ENCODE assay signal across 7 cellular contexts in genomic region chr20:32333988-32334885, GRCh38. TPM values are rescaled to one million over a fixed set of nuclear protein-coding genes. Genes with fewer than 3 reads are reported as not detected.
A peak's percentile ranks its signal among the peaks of the same experiment; 100 is the strongest.
DNase-seq lines count a peak whose midpoint lies in the region; ATAC-seq and TF ChIP-seq lines count a peak whose summit lies in the region.

No MANE protein-coding gene starts in this region.

- H2BK20ac ChIP-seq in H9 (ENCODE audit: low read depth, low read length, poor library complexity, severe bottlenecking), result no peak overlapping the region

- H2BK5ac ChIP-seq in H9 (ENCODE audit: insufficient read length, low read length), result no peak overlapping the region

- peaks cover 0 to 24% (median 9%) of the 10 kb centered on the region in 3 experiments; a peak in 5 of 7 replicates for H3K36me3 Mint-ChIP-seq in H9 (ENCODE audit: insufficient read depth in 1 of 3, low read depth in 3 of 3)

- H2BK12ac ChIP-seq in H9 (ENCODE audit: insufficient read length, low read depth, low read length), result no peak overlapping the region

- H3K56ac ChIP-seq in H9 (ENCODE audit: insufficient read length, low read depth, low read length), result no peak overlapping the region

- H4K8ac ChIP-seq in H9 (replicated peaks; ENCODE audit: insufficient read length, low read depth, low read length), result no peak overlapping the region

- no peak overlapping the region for H3K4ac ChIP-seq in H9 (ENCODE audit: low read depth, low read length)

- H4K5ac ChIP-seq in H9 (ENCODE audit: insufficient read length, low read depth, low read length), result no peak overlapping the region

- H3K4me1 ChIP-seq in spleen (peaks cover 0 to 42% (median 22%) of the 10 kb centered on the region in 6 donors), H9 (ENCODE audit: insufficient read depth, low read length) (peaks cover 3% of the 10 kb centered on the region; the same call in 1 of the 2 replicates)

- no peaks in the 10 kb centered on the region for H3K23me2 ChIP-seq in H9 (ENCODE audit: insufficient read length, low read depth, low read length, poor library complexity, severe bottlenecking)

- H3K27me3 ChIP-seq in spleen (replicated peaks in 1 of 7) (no peaks in the 10 kb centered on the region), H9 (ENCODE audit: insufficient read depth, low read length) (no peaks in the 10 kb centered on the region)

- no peak overlapping the region for H3K4me3 ChIP-seq in epithelial cell of esophagus (ENCODE audit: low read length)
- H3K4me3 ChIP-seq in spleen, result no peak overlapping the region

- H3T11ph ChIP-seq in H9 (ENCODE audit: low read length), result no peak overlapping the region

- no peaks in the 10 kb centered on the region for H3K79me2 ChIP-seq in H9 (ENCODE audit: insufficient read depth, low read length)

- no peak overlapping the region for H2AFZ ChIP-seq in H9 (ENCODE audit: low read length)

- H4K91ac ChIP-seq in H9 (ENCODE audit: insufficient read length, low read depth, low read length), result no peak overlapping the region

- no peak overlapping the region for H3K27ac Mint-ChIP-seq in H9

- H3K4me3 Mint-ChIP-seq in H9, result no peak overlapping the region

- peak overlapping the region; percentile 15 to 76 (median 56) for H3K27ac ChIP-seq in spleen
- no peak overlapping the region for H3K27ac ChIP-seq in H9 (ENCODE audit: insufficient read length, low read depth, low read length)

- no peak overlapping the region for H3K9ac ChIP-seq in H9 (ENCODE audit: extremely low read depth, insufficient read length, low read length)

- H3K18ac ChIP-seq in H9 (ENCODE audit: insufficient read length, low read depth, low read length), result no peak overlapping the region

- H2AK5ac ChIP-seq in H9 (ENCODE audit: insufficient read length, low read length), result no peak overlapping the region

- H3K4me1 Mint-ChIP-seq in H9, result peaks cover 5 to 9% of the 10 kb centered on the region in 2 experiments

- intact Hi-C loops in spleen (cut with DNase I; ENCODE audit: low total_unique reads), result no loop called here

- no peak for TF ChIP-seq CTCF in epithelial cell of esophagus (IDR thresholded peaks at IDR 0.05; ENCODE audit: insufficient read depth, low read depth, low read length, missing control alignments)
- no peak for TF ChIP-seq CTCF in spleen (IDR thresholded peaks at IDR 0.05 in 8 of 11, conservative IDR thresholded peaks at IDR 0.05 in 3 of 11)
- TF ChIP-seq CTCF in H9 (conservative IDR thresholded peaks at IDR 0.05), result no peak

- no peaks in the 10 kb centered on the region for H3K27me3 Mint-ChIP-seq in H9 (ENCODE audit: low read depth)

- peak; percentile 21 for ATAC-seq in HG02642 (IDR thresholded peaks at IDR 0.05; ENCODE audit: poor library complexity, unreplicated experiment)

- 31 to 48% (median 32%) methylated on average over 13 of the region's 13 CpGs for WGBS in spleen, 5 donors
- no CpG with 5 or more reads among the region's 13 CpGs for WGBS in H9 (ENCODE audit: extremely low coverage, insufficient read length, low lambda C conversion rate)

- no peak overlapping the region for H3K14ac ChIP-seq in H9 (ENCODE audit: insufficient read depth, low read length)

- TF ChIP-seq POLR2A in spleen (IDR thresholded peaks at IDR 0.05), result no peak

- DNase-seq in activated CD4-positive, alpha-beta T cell treated with anti-CD3 and anti-CD28 coated beads for 48 hours, result peak; percentile 64
- DNase-seq in epithelial cell of esophagus (ENCODE audit: low read depth) (peak; percentile 34), spleen (peak; percentile 87), H9 (no peak), H4 (ENCODE audit: low spot score) (no peak), NOMO-1 (lab: John Stamatoyannopoulos, UW; ENCODE audit: unreplicated experiment in 2 of 2) (no peak)

- peaks cover 0 to 46% (median 26%) of the 10 kb centered on the region in 6 donors for H3K36me3 ChIP-seq in spleen

- H3K9me3 ChIP-seq in spleen, result no peaks in the 10 kb centered on the region
- no peaks in the 10 kb centered on the region for H3K9me3 ChIP-seq in H9 (ENCODE audit: control insufficient read depth, low read depth, low read length)

- no peaks in the 10 kb centered on the region for H4K20me1 ChIP-seq in H9 (ENCODE audit: control insufficient read depth, insufficient read depth, insufficient read length)

- no peak overlapping the region for H3K23ac ChIP-seq in H9 (ENCODE audit: insufficient read length, low read depth, low read length)

- no peaks in the 10 kb centered on the region for H3K9me3 Mint-ChIP-seq in H9

- no peak overlapping the region for H3K4me2 ChIP-seq in H9 (ENCODE audit: insufficient read depth, insufficient read length, low read length)

- no peaks in the 10 kb centered on the region for H3K79me1 ChIP-seq in H9 (ENCODE audit: insufficient read depth, low read depth, low read length, poor library complexity, severe bottlenecking)

- H2BK120ac ChIP-seq in H9 (ENCODE audit: low read depth, low read length, poor library complexity, severe bottlenecking), result no peak overlapping the region

- H2BK15ac ChIP-seq in H9 (ENCODE audit: low read depth, low read length), result no peak overlapping the region

RNA-seq across cellular contexts. Expression of gene ASXL1, which starts 23.9 kb away (rescaled TPM):
- total RNA-seq in spleen (100 to 1,000 TPM in 4 of 7 donors, 10 to 100 TPM in 3; 88.2 to 149 (median 101) TPM), H9 (2021) (35.0 and 39.5 TPM in 2 replicates)
- 10 to 100 TPM; 14.1 to 33.6 (median 29.4) TPM for polyA plus RNA-seq in spleen
- 13.7 and 17.6 TPM in 2 replicates for total RNA-seq in H4 (2014; rRNA removed; shearing (Covaris generic))

RNA-seq across cellular contexts. Expression of gene KIF3B, which starts 56.8 kb away (rescaled TPM):
- total RNA-seq in spleen (10 to 100 TPM; 19.2 to 25.9 (median 23.9) TPM), H9 (2021) (28.3 and 29.7 TPM in 2 replicates)
- 1 to 10 TPM; 3.8 to 7.3 (median 4.7) TPM for polyA plus RNA-seq in spleen
- 13.0 and 15.0 TPM in 2 replicates for total RNA-seq in H4 (2014; rRNA removed; shearing (Covaris generic))

Comparison
In these comparisons a context has a peak if more than half of its experiments do, and no peak if none do; other contexts are left out.
1. DNase-seq: peak in activated CD4-positive, alpha-beta T cell treated with anti-CD3 and anti-CD28 coated beads for 48 hours (single experiment), epithelial cell of esophagus (single experiment) and spleen (single experiment); none in H9 (single experiment), H4 (single experiment) and NOMO-1 (0 of 2).